ENCODE assay signal across 15 cellular contexts in genomic region chr10:129552119-129552518, GRCh38.
DNase-seq lines count a peak whose midpoint lies in the region; ATAC-seq and TF ChIP-seq lines count a peak whose summit lies in the region.
"Had no signal": no experiment of that assay in that cellular context is flagged by ENCODE, and none has a peak within 500 bp of the region (broad histone marks: within the 10 kb centered on the region; RNA-seq: fewer than 3 reads in every experiment).

No MANE protein-coding gene starts in this region.

- ATAC-seq in GM19351 (IDR thresholded peaks at IDR 0.05; ENCODE audit: unreplicated experiment): peak; percentile 94
- ATAC-seq in HG02642 (IDR thresholded peaks at IDR 0.05; ENCODE audit: poor library complexity, unreplicated experiment): peak; percentile 74
- ATAC-seq in HG03521 (IDR thresholded peaks at IDR 0.05; ENCODE audit: unreplicated experiment): peak; percentile 81
- no peak for ATAC-seq in HG02981 (IDR thresholded peaks at IDR 0.05; ENCODE audit: unreplicated experiment)
- ATAC-seq: HCT116 had no signal

- no peak for TF ChIP-seq CTCF in endothelial cell (IDR thresholded peaks at IDR 0.05; ENCODE audit: unreplicated experiment)

- peaks cover 4% of the 10 kb centered on the region for H3K4me1 Mint-ChIP-seq in endothelial cell (ENCODE audit: unreplicated experiment)

- no peaks in the 10 kb centered on the region for H3K9me3 Mint-ChIP-seq in endothelial cell (ENCODE audit: unreplicated experiment)

- peak; percentile 36 for DNase-seq in Daoy (ENCODE audit: low read depth)
- no peak for DNase-seq in COLO829 (ENCODE audit: low spot score)
- no peak for DNase-seq in NCI-H1436 treated with DMSO at 0.1 percent for 48 hours (lab: John Stamatoyannopoulos, UW)
- no peak for DNase-seq in endothelial cell (ENCODE audit: low spot score)
- DNase-seq: caudate nucleus; DMS 273 treated with DMSO at 0.1 percent for 48 hours; NCI-H2107; stimulated activated CD4-positive, alpha-beta T cell treated with anti-CD3 and anti-CD28 coated beads, Interleukin-1b, Interleukin-23, amount 100 ng/mL, for 48 hours; WERI-Rb-1 had no signal

- H3K36me3 Mint-ChIP-seq in endothelial cell (ENCODE audit: low read depth, unreplicated experiment): no peaks in the 10 kb centered on the region

- H3K27ac Mint-ChIP-seq in endothelial cell (ENCODE audit: unreplicated experiment): no peak overlapping the region
- H3K27ac Mint-ChIP-seq: activated naive CD8-positive, alpha-beta T cell had no signal

- H3K4me3 Mint-ChIP-seq in endothelial cell (ENCODE audit: unreplicated experiment): no peak overlapping the region
- H3K4me3 Mint-ChIP-seq: activated naive CD8-positive, alpha-beta T cell had no signal

- peaks cover 4% of the 10 kb centered on the region for H3K27me3 Mint-ChIP-seq in endothelial cell (ENCODE audit: unreplicated experiment)
- H3K27me3 Mint-ChIP-seq: activated naive CD8-positive, alpha-beta T cell had no signal
